35 cellular contexts compared by ENCODE assay signal in genomic region chr15:25620466-25620865, GRCh38.
"Had no signal": no experiment of that assay in that cellular context is flagged by ENCODE, and none has a peak within 500 bp of the region (broad histone marks: within the 10 kb centered on the region; RNA-seq: fewer than 3 reads in every experiment).

No MANE protein-coding gene starts in this region.

- H3K36me3 ChIP-seq: MG63 had no signal

- DNase-seq: MG63, MM.1S, MV-4-11, NCI-H1048, NCI-H1092, NCI-H1092 treated with DMSO at 0.1 percent for 48 hours, NCI-H1105, NCI-H1105 treated with DMSO at 0.1 percent for 48 hours, NCI-H1417, NCI-H1417 treated with DMSO at 0.1 percent for 48 hours, NCI-H1436, NCI-H1436 treated with DMSO at 0.1 percent for 48 hours, NCI-H146, NCI-H1694, NCI-H1694 treated with DMSO at 0.1 percent for 48 hours, NCI-H187, NCI-H187 treated with DMSO at 0.1 percent for 48 hours, NCI-H1930, NCI-H2029, NCI-H2029 treated with DMSO at 0.1 percent for 48 hours, NCI-H2081, NCI-H2081 treated with DMSO at 0.1 percent for 48 hours, NCI-H2107, NCI-H2171, NCI-H2171 treated with DMSO at 0.1 percent for 48 hours, NCI-H2227 treated with DMSO at 0.1 percent for 48 hours, NCI-H226, NCI-H345, NCI-H446, NCI-H446 treated with DMSO at 0.1 percent for 48 hours, NCI-H510A, NCI-H510A treated with DMSO at 0.1 percent for 48 hours, NCI-H524, NCI-H524 treated with DMSO at 0.1 percent for 48 hours, NCI-H526 had no signal

- H3K4me3 ChIP-seq: MG63 had no signal

- H3K9me3 ChIP-seq: MG63 had no signal

- H3K27me3 ChIP-seq: MG63 had no signal
